In the genomic region with DNA sequence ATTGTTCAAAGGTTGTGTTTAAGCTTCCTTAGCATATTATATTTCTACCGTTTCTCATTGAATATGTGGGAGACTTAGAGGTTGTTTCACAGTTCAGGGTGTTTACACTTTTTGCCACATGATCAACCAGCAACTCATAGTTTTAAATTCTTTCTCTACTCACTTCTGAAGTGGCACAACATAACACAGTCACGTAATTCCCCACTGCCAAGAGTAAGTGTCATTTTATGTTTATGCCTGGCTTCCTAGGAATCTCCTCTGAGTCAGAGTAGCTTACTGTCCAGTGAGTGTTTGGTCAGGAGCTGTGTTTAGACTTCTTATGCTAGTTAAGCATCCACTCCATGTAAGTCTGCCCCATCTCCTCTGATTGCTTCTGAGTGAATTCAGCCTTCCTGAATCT, we compare ENCODE assay signal across 19 cellular contexts.
A peak's percentile ranks its signal among the peaks of the same experiment; 100 is the strongest.
DNase-seq lines count a peak whose midpoint lies in the region; ATAC-seq lines count a peak whose summit lies in the region.
"Had no signal": no experiment of that assay in that cellular context is flagged by ENCODE, and none has a peak within 500 bp of the region (broad histone marks: within the 10 kb centered on the region; RNA-seq: fewer than 3 reads in every experiment).

No MANE protein-coding gene starts in this region.

- H3K4me1 ChIP-seq in adipocyte (ENCODE audit: control insufficient read depth, insufficient read depth, low read length): no peaks in the 10 kb centered on the region
- H3K4me1 ChIP-seq: thyroid gland had no signal

- H3K27me3 ChIP-seq in adipocyte (replicated peaks; ENCODE audit: control insufficient read depth, insufficient read depth, low read length): no peaks in the 10 kb centered on the region
- H3K27me3 ChIP-seq: thyroid gland had no signal

- H3K9ac ChIP-seq in adipocyte (ENCODE audit: low read length): no peak overlapping the region

- H3K36me3 ChIP-seq in adipocyte (ENCODE audit: control insufficient read depth, insufficient read depth, low read length, severe bottlenecking): no peaks in the 10 kb centered on the region
- H3K36me3 ChIP-seq: thyroid gland had no signal

- H3K9me3 ChIP-seq in adipocyte (ENCODE audit: control insufficient read depth, low read length): peaks cover 3% of the 10 kb centered on the region
- H3K9me3 ChIP-seq: thyroid gland had no signal

- peak; percentile 5 for DNase-seq in DMS53 (lab: John Stamatoyannopoulos, UW)
- DNase-seq in DMS53 treated with DMSO at 0.1 percent for 48 hours (lab: John Stamatoyannopoulos, UW; ENCODE audit: unreplicated experiment): no peak
- DNase-seq in adipocyte (ENCODE audit: low read depth): peak; percentile 25
- DNase-seq in kidney glomerular epithelial cell (lab: John Stamatoyannopoulos, UW): peak; percentile 89
- DNase-seq in stromal cell of bone marrow (ENCODE audit: low read depth): peak; percentile 1
- no peak for DNase-seq in COLO668 (lab: John Stamatoyannopoulos, UW; ENCODE audit: unreplicated experiment)
- DNase-seq in 8988T: no peak
- DNase-seq: activated naive CD8-positive, alpha-beta T cell treated with anti-CD3 and anti-CD28 coated beads for 36 hours; activated T-cell treated with anti-CD3 and anti-CD28 coated beads, Interleukin-2, amount 50 U/mL, for 72 hours; CD4-positive, CD25-positive, alpha-beta regulatory T cell; Karpas-422; mesendoderm; NCI-H1105 treated with DMSO at 0.1 percent for 48 hours; nephron progenitor cell; OCI-M1; thyroid gland had no signal

- ATAC-seq in HG03025 (IDR thresholded peaks at IDR 0.05; ENCODE audit: low FRiP score, unreplicated experiment): no peak
- ATAC-seq: activated T-cell treated with anti-CD3 and anti-CD28 coated beads, Interleukin-2, amount 50 U/mL, for 72 hours; esophagus mucosa; stimulated activated memory B cell treated with anti-CD40 and anti-IgM and Interleukin-4, amounts not matched to agents 10 μg/mL and 1 μg/mL and 100 μg/mL, for 72 hours had no signal

- H3K4me3 ChIP-seq in adipocyte (ENCODE audit: low read length): no peak overlapping the region
- H3K4me3 ChIP-seq: thyroid gland had no signal

Comparison
In these comparisons a context has a peak if more than half of its experiments do, and no peak if none do; other contexts are left out.
1. DNase-seq: peak in DMS53 (single experiment), adipocyte (single experiment), kidney glomerular epithelial cell (single experiment) and stromal cell of bone marrow (single experiment); none in DMS53 treated with DMSO at 0.1 percent for 48 hours (single experiment), COLO668 (single experiment) and 8988T (single experiment).